ENCODE assay signal across 8 cellular contexts in the genomic region with DNA sequence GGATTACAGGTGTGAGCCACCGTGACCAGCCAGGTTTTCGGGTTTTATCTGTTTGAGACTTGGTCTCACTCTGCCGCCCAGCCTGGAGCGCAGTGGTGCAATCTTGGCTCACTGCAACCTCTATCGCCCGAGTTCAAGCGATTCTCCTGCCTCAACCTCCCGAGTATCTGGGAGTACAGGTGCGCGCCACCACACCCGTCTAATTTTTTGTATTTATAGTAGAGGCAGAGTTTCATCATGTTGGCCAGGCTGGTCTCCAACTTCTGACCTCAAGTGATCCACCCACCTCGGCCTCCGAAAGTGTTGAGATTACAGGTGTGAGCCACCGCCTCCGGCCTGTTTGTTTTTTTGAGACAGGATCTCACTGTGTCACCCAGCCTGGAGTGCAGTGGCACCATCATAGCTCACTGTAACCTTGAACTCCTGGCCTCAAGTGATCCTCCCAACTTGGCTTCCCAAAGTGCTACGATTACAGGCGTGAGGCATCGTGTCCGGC. TPM values are rescaled to one million over a fixed set of nuclear protein-coding genes. Genes with fewer than 3 reads are reported as not detected.
A peak's percentile ranks its signal among the peaks of the same experiment; 100 is the strongest.
DNase-seq lines count a peak whose midpoint lies in the region; ATAC-seq and TF ChIP-seq lines count a peak whose summit lies in the region.
"Not testable (repeated sequence)": the region's sequence is repeated elsewhere in the genome, so short reads cannot be mapped to it uniquely, and the experiment has no call there.

No MANE protein-coding gene starts in this region.

- in situ Hi-C loops in HAP-1 (cut with MboI; ENCODE audit: low sequenced_read_pairs) = not testable (repeated sequence)

- H3K36me3 ChIP-seq in ACC112 (ENCODE audit: insufficient read depth, low read length); effector memory CD4-positive, alpha-beta T cell (ENCODE audit: control insufficient read depth, insufficient read depth, low read length): not testable (repeated sequence)
- H3K36me3 ChIP-seq in HAP-1 (replicated peaks) = peaks cover 17% of the 10 kb centered on the region
- peaks cover 32% of the 10 kb centered on the region for H3K36me3 ChIP-seq in RWPE2 (ENCODE audit: low read depth)

- ATAC-seq in RWPE2 (ENCODE audit: low read depth); natural killer cell treated with Interleukin-12 subunit alpha and Interleukin-12 subunit beta and Interleukin-15 and Interleukin-18, amount 100 ng/mL, for 72 hours: not testable (repeated sequence)

- H2AFZ ChIP-seq in ACC112 (ENCODE audit: low read length, unreplicated experiment) = peak overlapping the region; percentile 89

- H3K27ac Mint-ChIP-seq in activated naive CD8-positive, alpha-beta T cell = peak overlapping the region; percentile 96
- H3K27ac Mint-ChIP-seq in natural killer cell treated with Interleukin-12 subunit alpha and Interleukin-12 subunit beta and Interleukin-15 and Interleukin-18, amount 100 ng/mL, for 72 hours = peak overlapping the region; percentile 94 to 97

- peak overlapping the region; percentile 97 for H3K4me3 Mint-ChIP-seq in activated naive CD8-positive, alpha-beta T cell
- H3K4me3 Mint-ChIP-seq in natural killer cell treated with Interleukin-12 subunit alpha and Interleukin-12 subunit beta and Interleukin-15 and Interleukin-18, amount 100 ng/mL, for 72 hours = peak overlapping the region; percentile 96

- H3K27me3 ChIP-seq in ACC112 (ENCODE audit: insufficient read depth, low read length); HAP-1 (ENCODE audit: low read depth); RWPE2 (ENCODE audit: insufficient read depth, poor library complexity, severe bottlenecking); effector memory CD4-positive, alpha-beta T cell (replicated peaks; ENCODE audit: control insufficient read depth, insufficient read depth, low read length, poor library complexity, severe bottlenecking): not testable (repeated sequence)

- peaks cover 46% of the 10 kb centered on the region for H3K4me1 Mint-ChIP-seq in activated naive CD8-positive, alpha-beta T cell (ENCODE audit: low read depth)
- H3K4me1 Mint-ChIP-seq in natural killer cell treated with Interleukin-12 subunit alpha and Interleukin-12 subunit beta and Interleukin-15 and Interleukin-18, amount 100 ng/mL, for 72 hours (ENCODE audit: low read depth in 2 of 2) = peaks cover 22 to 31% of the 10 kb centered on the region in 2 donors

- not testable (repeated sequence) for H3K9me3 Mint-ChIP-seq in activated naive CD8-positive, alpha-beta T cell (ENCODE audit: low read depth); natural killer cell treated with Interleukin-12 subunit alpha and Interleukin-12 subunit beta and Interleukin-15 and Interleukin-18, amount 100 ng/mL, for 72 hours

- H3K79me2 ChIP-seq in ACC112 (ENCODE audit: control insufficient read depth, insufficient read depth, low read length, unreplicated experiment) = peaks cover 16% of the 10 kb centered on the region

- H3K27ac ChIP-seq in ACC112 (ENCODE audit: low read depth, low read length) = not testable (repeated sequence)
- H3K27ac ChIP-seq in RWPE2 (ENCODE audit: poor library complexity, severe bottlenecking) = peak overlapping the region; percentile 39
- H3K27ac ChIP-seq in effector memory CD4-positive, alpha-beta T cell (ENCODE audit: insufficient read depth, low read length, poor library complexity, severe bottlenecking) = peak overlapping the region; percentile 89

- H3K4me3 ChIP-seq in ACC112 (ENCODE audit: low read depth, low read length) (peak overlapping the region; percentile 88), HAP-1 (peak overlapping the region; percentile 87), RWPE2 (ENCODE audit: severe bottlenecking) (peak overlapping the region; percentile 78), iPS-18c (ENCODE audit: insufficient read depth, low read depth, low read length) (peak overlapping the region; percentile 96; the same call in 1 of the 2 replicates)
- H3K4me3 ChIP-seq in effector memory CD4-positive, alpha-beta T cell (ENCODE audit: insufficient read depth, low read depth, low read length, poor library complexity, severe bottlenecking) = peak overlapping the region; percentile 82

- DNase-seq in HAP-1 (ENCODE audit: low spot score in 2 of 2); RWPE2 (ENCODE audit: low spot score); effector memory CD4-positive, alpha-beta T cell; natural killer cell treated with Interleukin-12 subunit alpha and Interleukin-12 subunit beta and Interleukin-15 and Interleukin-18, amount 100 ng/mL, for 72 hours (ENCODE audit: low spot score): not testable (repeated sequence)
- peak; percentile 51 for DNase-seq in stimulated activated CD8-positive, alpha-beta memory T cell treated with anti-CD3 and anti-CD28 coated beads, Interleukin-4, amount 100 ng/mL, for 48 hours

- H3K36me3 Mint-ChIP-seq in activated naive CD8-positive, alpha-beta T cell; natural killer cell treated with Interleukin-12 subunit alpha and Interleukin-12 subunit beta and Interleukin-15 and Interleukin-18, amount 100 ng/mL, for 72 hours: not testable (repeated sequence)

- not testable (repeated sequence) for H3K9me3 ChIP-seq in HAP-1; RWPE2 (ENCODE audit: severe bottlenecking); effector memory CD4-positive, alpha-beta T cell (ENCODE audit: control insufficient read depth, low read length); iPS-18c (ENCODE audit: control insufficient read depth, insufficient read depth, low read length)

- not testable (repeated sequence) for TF ChIP-seq CTCF in RWPE2 (IDR thresholded peaks at IDR 0.05; ENCODE audit: poor library complexity, severe bottlenecking)

- H3K4me1 ChIP-seq in ACC112 (ENCODE audit: control insufficient read depth, insufficient read depth, low read length, unreplicated experiment); RWPE2 (ENCODE audit: insufficient read depth, poor library complexity, severe bottlenecking): not testable (repeated sequence)
- H3K4me1 ChIP-seq in HAP-1 = peaks cover 11% of the 10 kb centered on the region
- H3K4me1 ChIP-seq in effector memory CD4-positive, alpha-beta T cell (ENCODE audit: control insufficient read depth, insufficient read depth, low read length, poor library complexity, severe bottlenecking) = peaks cover 14% of the 10 kb centered on the region

- not testable (repeated sequence) for H3K27me3 Mint-ChIP-seq in activated naive CD8-positive, alpha-beta T cell; natural killer cell treated with Interleukin-12 subunit alpha and Interleukin-12 subunit beta and Interleukin-15 and Interleukin-18, amount 100 ng/mL, for 72 hours

RNA-seq across cellular contexts. Expression of a gene that starts 0.9 kb away (rescaled TPM):
- total RNA-seq in natural killer cell treated with Interleukin-12 subunit alpha and Interleukin-12 subunit beta and Interleukin-15 and Interleukin-18, amount 100 ng/mL, for 72 hours = 100 to 1,000 TPM in 1 of 2 donors, 10 to 100 TPM in 1; 95.8 to 112 TPM

RNA-seq across cellular contexts. Expression of a gene that starts 10.1 kb away (rescaled TPM):
- total RNA-seq in natural killer cell treated with Interleukin-12 subunit alpha and Interleukin-12 subunit beta and Interleukin-15 and Interleukin-18, amount 100 ng/mL, for 72 hours = 100 to 1,000 TPM; 198 to 266 TPM

RNA-seq across cellular contexts. Expression of a gene that starts 11.9 kb away (rescaled TPM):
- 1 to 10 TPM; 2.3 to 4.9 TPM for total RNA-seq in natural killer cell treated with Interleukin-12 subunit alpha and Interleukin-12 subunit beta and Interleukin-15 and Interleukin-18, amount 100 ng/mL, for 72 hours

RNA-seq across cellular contexts. Expression of a gene that starts 15.9 kb away (rescaled TPM):
- total RNA-seq in natural killer cell treated with Interleukin-12 subunit alpha and Interleukin-12 subunit beta and Interleukin-15 and Interleukin-18, amount 100 ng/mL, for 72 hours = 10 to 100 TPM; 24.1 to 29.0 TPM

RNA-seq across cellular contexts. Expression of a gene that starts 23.5 kb away (rescaled TPM):
- total RNA-seq in natural killer cell treated with Interleukin-12 subunit alpha and Interleukin-12 subunit beta and Interleukin-15 and Interleukin-18, amount 100 ng/mL, for 72 hours = 10 to 100 TPM; 79.5 to 88.8 TPM
